1 cellular context compared by ENCODE assay signal in the genomic region with DNA sequence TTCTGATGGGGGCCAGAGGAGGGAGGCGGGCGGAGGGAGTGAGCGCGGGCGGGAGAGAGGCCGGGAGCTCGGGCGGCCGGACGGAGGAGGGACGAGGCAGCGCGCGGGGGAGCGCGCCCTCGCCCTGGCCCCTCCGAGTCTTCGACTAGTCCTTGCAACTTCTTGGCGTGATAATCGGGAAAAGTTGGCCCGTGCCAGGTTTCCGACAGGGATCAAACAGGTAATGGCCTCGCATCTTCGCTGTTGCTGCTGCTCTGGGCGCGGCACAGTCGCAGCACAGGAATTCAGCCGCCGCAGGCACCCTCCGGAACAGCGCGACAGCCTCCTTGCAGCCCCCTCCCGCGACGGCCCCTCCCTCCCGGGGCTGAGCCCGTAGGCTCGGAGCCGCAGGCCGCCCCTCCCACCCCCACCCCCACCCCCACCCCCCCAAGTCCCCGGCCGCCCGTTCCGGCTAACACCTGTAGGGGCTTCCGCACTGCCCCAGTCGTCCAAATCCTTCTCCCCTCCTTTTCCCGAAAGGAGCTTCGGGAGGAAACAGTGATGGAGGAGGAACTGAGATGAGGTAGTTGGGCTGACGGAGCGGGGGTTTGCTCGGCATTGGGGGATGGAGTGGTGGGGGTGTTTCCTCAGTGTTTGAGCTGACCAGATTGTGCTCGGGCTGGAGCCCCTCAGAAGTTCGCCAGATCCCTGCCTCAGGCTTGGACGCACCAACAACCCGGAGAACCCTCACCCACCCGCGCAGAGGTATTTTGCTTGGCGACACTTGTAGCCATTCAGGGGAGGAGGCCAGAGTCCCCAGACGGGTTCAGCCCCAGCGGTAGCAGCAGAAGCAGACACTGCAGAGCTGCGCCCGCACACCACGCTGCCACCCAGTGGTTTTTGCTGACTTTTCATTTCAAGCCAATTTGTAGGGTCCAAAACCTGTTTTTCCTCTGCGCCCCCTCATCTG.
TF ChIP-seq lines count a peak whose summit lies in the region.

A gene (minus strand): TSS at position 319 of the 949 bp plus-strand sequence. CDS start 714 bp downstream, outside the sequence.

TF ChIP-seq in HEK293, 187 proteins besides CTCF, POLR2A, EP300 and RAD21 (continued from another document):
- TF ChIP-seq, protein P1, sequence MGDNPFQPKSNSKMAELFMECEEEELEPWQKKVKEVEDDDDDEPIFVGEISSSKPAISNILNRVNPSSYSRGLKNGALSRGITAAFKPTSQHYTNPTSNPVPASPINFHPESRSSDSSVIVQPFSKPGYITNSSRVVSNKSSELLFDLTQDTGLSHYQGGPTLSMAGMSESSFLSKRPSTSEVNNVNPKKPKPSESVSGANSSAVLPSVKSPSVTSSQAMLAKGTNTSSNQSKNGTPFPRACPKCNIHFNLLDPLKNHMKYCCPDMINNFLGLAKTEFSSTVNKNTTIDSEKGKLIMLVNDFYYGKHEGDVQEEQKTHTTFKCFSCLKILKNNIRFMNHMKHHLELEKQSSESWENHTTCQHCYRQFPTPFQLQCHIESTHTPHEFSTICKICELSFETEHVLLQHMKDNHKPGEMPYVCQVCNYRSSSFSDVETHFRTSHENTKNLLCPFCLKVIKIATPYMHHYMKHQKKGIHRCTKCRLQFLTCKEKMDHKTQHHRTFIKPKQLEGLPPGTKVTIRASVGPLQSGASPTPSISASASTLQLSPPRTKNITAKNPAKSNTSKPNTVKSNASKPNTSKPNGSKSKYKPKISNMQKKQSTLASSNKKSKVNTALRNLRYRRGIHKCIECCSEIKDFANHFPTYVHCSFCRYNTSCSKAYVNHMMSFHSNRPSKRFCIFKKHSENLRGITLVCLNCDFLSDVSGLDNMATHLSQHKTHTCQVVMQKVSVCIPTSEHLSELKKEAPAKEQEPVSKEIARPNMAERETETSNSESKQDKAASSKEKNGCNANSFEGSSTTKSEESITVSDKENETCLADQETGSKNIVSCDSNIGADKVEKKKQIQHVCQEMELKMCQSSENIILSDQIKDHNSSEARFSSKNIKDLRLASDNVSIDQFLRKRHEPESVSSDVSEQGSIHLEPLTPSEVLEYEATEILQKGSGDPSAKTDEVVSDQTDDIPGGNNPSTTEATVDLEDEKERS (tag by site-specific recombination; IDR thresholded peaks at IDR 0.05) = no peak
- TF ChIP-seq ZSCAN30 (tag by site-specific recombination; IDR thresholded peaks at IDR 0.05) = no peak
- peak; percentile 45 for TF ChIP-seq ZNF654 (tag by site-specific recombination; IDR thresholded peaks at IDR 0.05; ENCODE audit: low read depth)
- TF ChIP-seq, protein P2, sequence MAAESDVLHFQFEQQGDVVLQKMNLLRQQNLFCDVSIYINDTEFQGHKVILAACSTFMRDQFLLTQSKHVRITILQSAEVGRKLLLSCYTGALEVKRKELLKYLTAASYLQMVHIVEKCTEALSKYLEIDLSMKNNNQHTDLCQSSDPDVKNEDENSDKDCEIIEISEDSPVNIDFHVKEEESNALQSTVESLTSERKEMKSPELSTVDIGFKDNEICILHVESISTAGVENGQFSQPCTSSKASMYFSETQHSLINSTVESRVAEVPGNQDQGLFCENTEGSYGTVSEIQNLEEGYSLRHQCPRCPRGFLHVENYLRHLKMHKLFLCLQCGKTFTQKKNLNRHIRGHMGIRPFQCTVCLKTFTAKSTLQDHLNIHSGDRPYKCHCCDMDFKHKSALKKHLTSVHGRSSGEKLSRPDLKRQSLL (tag by site-specific recombination; IDR thresholded peaks at IDR 0.05) = no peak
- TF ChIP-seq OSR2 (tag by site-specific recombination; IDR thresholded peaks at IDR 0.05) = peak; percentile 64
- TF ChIP-seq, protein P3, sequence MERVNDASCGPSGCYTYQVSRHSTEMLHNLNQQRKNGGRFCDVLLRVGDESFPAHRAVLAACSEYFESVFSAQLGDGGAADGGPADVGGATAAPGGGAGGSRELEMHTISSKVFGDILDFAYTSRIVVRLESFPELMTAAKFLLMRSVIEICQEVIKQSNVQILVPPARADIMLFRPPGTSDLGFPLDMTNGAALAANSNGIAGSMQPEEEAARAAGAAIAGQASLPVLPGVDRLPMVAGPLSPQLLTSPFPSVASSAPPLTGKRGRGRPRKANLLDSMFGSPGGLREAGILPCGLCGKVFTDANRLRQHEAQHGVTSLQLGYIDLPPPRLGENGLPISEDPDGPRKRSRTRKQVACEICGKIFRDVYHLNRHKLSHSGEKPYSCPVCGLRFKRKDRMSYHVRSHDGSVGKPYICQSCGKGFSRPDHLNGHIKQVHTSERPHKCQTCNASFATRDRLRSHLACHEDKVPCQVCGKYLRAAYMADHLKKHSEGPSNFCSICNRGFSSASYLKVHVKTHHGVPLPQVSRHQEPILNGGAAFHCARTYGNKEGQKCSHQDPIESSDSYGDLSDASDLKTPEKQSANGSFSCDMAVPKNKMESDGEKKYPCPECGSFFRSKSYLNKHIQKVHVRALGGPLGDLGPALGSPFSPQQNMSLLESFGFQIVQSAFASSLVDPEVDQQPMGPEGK (tag by site-specific recombination; IDR thresholded peaks at IDR 0.05) = peak; percentile 31
- no peak for TF ChIP-seq GLI2 (tag by site-specific recombination; IDR thresholded peaks at IDR 0.05; ENCODE audit: borderline replicate concordance, low read depth)
- TF ChIP-seq, protein P4, sequence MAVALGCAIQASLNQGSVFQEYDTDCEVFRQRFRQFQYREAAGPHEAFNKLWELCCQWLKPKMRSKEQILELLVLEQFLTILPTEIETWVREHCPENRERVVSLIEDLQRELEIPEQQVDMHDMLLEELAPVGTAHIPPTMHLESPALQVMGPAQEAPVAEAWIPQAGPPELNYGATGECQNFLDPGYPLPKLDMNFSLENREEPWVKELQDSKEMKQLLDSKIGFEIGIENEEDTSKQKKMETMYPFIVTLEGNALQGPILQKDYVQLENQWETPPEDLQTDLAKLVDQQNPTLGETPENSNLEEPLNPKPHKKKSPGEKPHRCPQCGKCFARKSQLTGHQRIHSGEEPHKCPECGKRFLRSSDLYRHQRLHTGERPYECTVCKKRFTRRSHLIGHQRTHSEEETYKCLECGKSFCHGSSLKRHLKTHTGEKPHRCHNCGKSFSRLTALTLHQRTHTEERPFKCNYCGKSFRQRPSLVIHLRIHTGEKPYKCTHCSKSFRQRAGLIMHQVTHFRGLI (tag by site-specific recombination; IDR thresholded peaks at IDR 0.05) = 0 out of 2 replicates have a peak, but pooled peaks have one; percentile 30
- TF ChIP-seq, protein P5, sequence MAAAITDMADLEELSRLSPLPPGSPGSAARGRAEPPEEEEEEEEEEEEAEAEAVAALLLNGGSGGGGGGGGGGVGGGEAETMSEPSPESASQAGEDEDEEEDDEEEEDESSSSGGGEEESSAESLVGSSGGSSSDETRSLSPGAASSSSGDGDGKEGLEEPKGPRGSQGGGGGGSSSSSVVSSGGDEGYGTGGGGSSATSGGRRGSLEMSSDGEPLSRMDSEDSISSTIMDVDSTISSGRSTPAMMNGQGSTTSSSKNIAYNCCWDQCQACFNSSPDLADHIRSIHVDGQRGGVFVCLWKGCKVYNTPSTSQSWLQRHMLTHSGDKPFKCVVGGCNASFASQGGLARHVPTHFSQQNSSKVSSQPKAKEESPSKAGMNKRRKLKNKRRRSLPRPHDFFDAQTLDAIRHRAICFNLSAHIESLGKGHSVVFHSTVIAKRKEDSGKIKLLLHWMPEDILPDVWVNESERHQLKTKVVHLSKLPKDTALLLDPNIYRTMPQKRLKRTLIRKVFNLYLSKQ (tag by site-specific recombination; IDR thresholded peaks at IDR 0.05; ENCODE audit: borderline replicate concordance) = no peak
- no peak for TF ChIP-seq ZNF37A (tag by site-specific recombination; IDR thresholded peaks at IDR 0.05)
- TF ChIP-seq KLF8 (tag by site-specific recombination; IDR thresholded peaks at IDR 0.05) = 0 out of 2 replicates have a peak, but pooled peaks have one; percentile 20
- TF ChIP-seq GLIS2 (tag by site-specific recombination; IDR thresholded peaks at IDR 0.05) = peak; percentile 74
- peak; percentile 9; the same call in 1 of the 2 replicates for TF ChIP-seq ZNF600 (tag by site-specific recombination; IDR thresholded peaks at IDR 0.05)
- TF ChIP-seq ZBTB17 (tag by site-specific recombination; IDR thresholded peaks at IDR 0.05) = peak; percentile 38
- peak; percentile 79 for TF ChIP-seq SCRT1 (tag by site-specific recombination; IDR thresholded peaks at IDR 0.05; ENCODE audit: borderline replicate concordance)
- peak; percentile 10; the same call in 1 of the 2 replicates for TF ChIP-seq SP2 (tag by site-specific recombination; IDR thresholded peaks at IDR 0.05)
- TF ChIP-seq ZNF510 (tag by site-specific recombination; IDR thresholded peaks at IDR 0.05; ENCODE audit: insufficient replicate concordance) = no peak
- peak; percentile 65; the same call in 1 of the 2 replicates for TF ChIP-seq TRIM28 (IDR thresholded peaks at IDR 0.05; ENCODE audit: borderline replicate concordance, low read length)
- TF ChIP-seq ZBTB20 (tag by site-specific recombination; IDR thresholded peaks at IDR 0.05) = peak; percentile 51; the same call in 1 of the 2 replicates
- TF ChIP-seq ZBTB48 (tag by site-specific recombination; IDR thresholded peaks at IDR 0.05) = no peak
- 0 out of 2 replicates have a peak, but pooled peaks have one; percentile 20 for TF ChIP-seq WT1 (tag by site-specific recombination; IDR thresholded peaks at IDR 0.05)
- no peak for TF ChIP-seq ZBTB7A (tag by site-specific recombination; IDR thresholded peaks at IDR 0.05; ENCODE audit: low read depth)
- TF ChIP-seq ZNF2 (tag by site-specific recombination; IDR thresholded peaks at IDR 0.05) = peak; percentile 84
- no peak for TF ChIP-seq ZNF140 (tag by site-specific recombination; IDR thresholded peaks at IDR 0.05)
- 0 out of 2 replicates have a peak, but pooled peaks have one; percentile 17 for TF ChIP-seq KLF1 (tag by site-specific recombination; IDR thresholded peaks at IDR 0.05)
- no peak for TF ChIP-seq ZBTB21 (tag by site-specific recombination; IDR thresholded peaks at IDR 0.05)
- TF ChIP-seq, protein P6, sequence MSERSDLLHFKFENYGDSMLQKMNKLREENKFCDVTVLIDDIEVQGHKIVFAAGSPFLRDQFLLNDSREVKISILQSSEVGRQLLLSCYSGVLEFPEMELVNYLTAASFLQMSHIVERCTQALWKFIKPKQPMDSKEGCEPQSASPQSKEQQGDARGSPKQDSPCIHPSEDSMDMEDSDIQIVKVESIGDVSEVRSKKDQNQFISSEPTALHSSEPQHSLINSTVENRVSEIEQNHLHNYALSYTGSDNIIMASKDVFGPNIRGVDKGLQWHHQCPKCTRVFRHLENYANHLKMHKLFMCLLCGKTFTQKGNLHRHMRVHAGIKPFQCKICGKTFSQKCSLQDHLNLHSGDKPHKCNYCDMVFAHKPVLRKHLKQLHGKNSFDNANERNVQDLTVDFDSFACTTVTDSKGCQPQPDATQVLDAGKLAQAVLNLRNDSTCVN (tag by site-specific recombination; optimal IDR thresholded peaks at IDR 0.05) = peak; percentile 76
- TF ChIP-seq ZNF677 (tag by site-specific recombination; IDR thresholded peaks at IDR 0.05) = no peak
- TF ChIP-seq ZNF341 (tag by site-specific recombination; IDR thresholded peaks at IDR 0.05; ENCODE audit: low read depth) = peak; percentile 97
- TF ChIP-seq SCRT2 (tag by site-specific recombination; IDR thresholded peaks at IDR 0.05) = peak; percentile 91
- TF ChIP-seq ZNF76 (tag by site-specific recombination; IDR thresholded peaks at IDR 0.05; ENCODE audit: borderline replicate concordance, low read depth) = peak; percentile 59; the same call in 1 of the 2 replicates
- 0 out of 2 replicates have a peak, but pooled peaks have one; percentile 28 for TF ChIP-seq YY1 (tag by site-specific recombination; IDR thresholded peaks at IDR 0.05)
- peak; percentile 36; the same call in 1 of the 2 replicates for TF ChIP-seq GLIS1 (tag by site-specific recombination; IDR thresholded peaks at IDR 0.05)
- TF ChIP-seq SP3 (tag by site-specific recombination; IDR thresholded peaks at IDR 0.05) = peak; percentile 42; the same call in 1 of the 2 replicates
